In the genomic region with DNA sequence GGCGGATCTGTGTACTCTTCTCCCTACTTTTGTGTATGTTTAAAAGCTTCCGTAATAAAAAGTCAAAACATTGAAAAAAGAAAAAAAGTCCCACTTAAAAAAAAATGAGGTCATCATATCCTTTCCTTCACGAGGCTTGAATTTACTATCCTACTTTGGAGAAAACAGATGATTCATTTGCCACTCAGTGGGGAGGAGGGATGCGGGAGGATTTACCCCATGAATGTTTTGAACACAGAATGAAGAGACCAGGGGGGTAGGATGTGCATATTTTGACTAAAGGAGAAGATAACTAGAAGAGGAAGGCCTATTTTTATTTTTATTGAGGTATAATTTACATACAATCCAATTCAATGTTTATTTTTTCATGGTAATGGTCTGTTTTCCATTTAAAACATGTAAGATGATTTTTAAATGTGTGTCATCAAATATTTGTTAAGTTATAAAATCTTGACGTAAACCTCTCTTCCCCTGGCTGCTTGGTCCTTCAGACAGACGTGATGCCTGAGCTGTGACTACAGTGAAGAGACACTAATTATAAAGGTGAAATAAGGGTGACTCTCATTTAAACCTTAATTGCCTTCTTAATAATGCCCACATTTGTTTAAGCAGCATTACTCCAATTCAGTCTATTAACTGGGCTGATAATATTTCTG, we compare ENCODE assay signal across 11 cellular contexts.
DNase-seq lines count a peak whose midpoint lies in the region; ATAC-seq and TF ChIP-seq lines count a peak whose summit lies in the region.
"Had no signal": no experiment of that assay in that cellular context is flagged by ENCODE, and none has a peak within 500 bp of the region (broad histone marks: within the 10 kb centered on the region; RNA-seq: fewer than 3 reads in every experiment).

No MANE protein-coding gene starts in this region.

- H3K9me2 ChIP-seq in GM23248 (ENCODE audit: insufficient read depth) (no peaks in the 10 kb centered on the region), PC-3 (replicated peaks; ENCODE audit: low read length) (no peaks in the 10 kb centered on the region)

- H2AFZ ChIP-seq in GM23248 (peak overlapping the region; percentile 74), PC-3 (ENCODE audit: low read length) (peak overlapping the region; percentile 13; the same call in 1 of the 2 replicates)

- peaks cover 30% of the 10 kb centered on the region for H3K4me1 ChIP-seq in GM23248 (ENCODE audit: insufficient read depth)
- H3K4me1 ChIP-seq in PC-3 (ENCODE audit: insufficient read depth, low read length), result peaks cover 30% of the 10 kb centered on the region
- H3K4me1 ChIP-seq: foreskin keratinocyte had no signal

- WGBS in GM23248 (ENCODE audit: low coverage in 1 of 2, low lambda C conversion rate in 2 of 2, missing lambda C conversion rate in 2 of 2), 2 experiments, result 2 to 3% methylated on average over 6 of the region's 6 CpGs

- no TSS peak for BruUV-seq in PC-3 (replicated peaks; lab: Mats Ljungman, UMichigan)

- peaks cover 31% of the 10 kb centered on the region for H3F3A ChIP-seq in GM23248 (ENCODE audit: insufficient read depth)
- H3F3A ChIP-seq in PC-3 (ENCODE audit: low read length, unreplicated experiment), result no peaks in the 10 kb centered on the region

- in situ Hi-C loops in GM23248 (cut with MboI), result no loop called here

- H3K79me2 ChIP-seq in GM23248 (ENCODE audit: insufficient read depth), result no peaks in the 10 kb centered on the region
- no peaks in the 10 kb centered on the region for H3K79me2 ChIP-seq in PC-3 (ENCODE audit: low read length)

- H3K4me3 Mint-ChIP-seq in activated CD4-positive, alpha-beta memory T cell treated with anti-CD3 and anti-CD28 coated beads, Interleukin-2, amount 10 ng/mL, durations not matched to agents 7 days and 5 days, result no peak overlapping the region

- H3K4me1 Mint-ChIP-seq in activated CD4-positive, alpha-beta memory T cell treated with anti-CD3 and anti-CD28 coated beads, Interleukin-2, amount 10 ng/mL, durations not matched to agents 7 days and 5 days, result no peaks in the 10 kb centered on the region

- H3K36me3 ChIP-seq in GM23248 (ENCODE audit: low read depth) (no peaks in the 10 kb centered on the region), PC-3 (ENCODE audit: low read depth, low read length) (no peaks in the 10 kb centered on the region)

- CTCF ChIA-PET in PC-3 (lab: Charles Lee), result no interaction called here
- CTCF ChIA-PET in activated CD4-positive, alpha-beta memory T cell treated with anti-CD3 and anti-CD28 coated beads, Interleukin-2, amount 10 ng/mL, durations not matched to agents 7 days and 5 days (lab: Charles Lee), result no interaction called here

- H3K27ac Mint-ChIP-seq in activated CD4-positive, alpha-beta memory T cell treated with anti-CD3 and anti-CD28 coated beads, Interleukin-2, amount 10 ng/mL, durations not matched to agents 7 days and 5 days, result no peak overlapping the region

- H3K27me3 Mint-ChIP-seq in activated CD4-positive, alpha-beta memory T cell treated with anti-CD3 and anti-CD28 coated beads, Interleukin-2, amount 10 ng/mL, durations not matched to agents 7 days and 5 days, result peaks cover 2% of the 10 kb centered on the region

- intact Hi-C loops in PC-3 (cut with micrococcal nuclease), result loop anchor here (1.0 to 5.0 kb wide), 4 partner anchors 45 to 135 kb away; a partner anchor contains a TSS

- ATAC-seq in PC-3 (peak; percentile 76), GM19452 (IDR thresholded peaks at IDR 0.05; ENCODE audit: unreplicated experiment) (no peak), HG02981 (IDR thresholded peaks at IDR 0.05; ENCODE audit: unreplicated experiment) (no peak)
- ATAC-seq: foreskin keratinocyte had no signal

- no peaks in the 10 kb centered on the region for H3K9me3 Mint-ChIP-seq in activated CD4-positive, alpha-beta memory T cell treated with anti-CD3 and anti-CD28 coated beads, Interleukin-2, amount 10 ng/mL, durations not matched to agents 7 days and 5 days

- H3K4me3 ChIP-seq in GM23248 (peak overlapping the region; percentile 48), PC-3 (ENCODE audit: low read length) (peak overlapping the region; percentile 31; the same call in 1 of the 2 replicates)

- H3K9me3 ChIP-seq in GM23248 (ENCODE audit: low read depth) (no peaks in the 10 kb centered on the region), PC-3 (ENCODE audit: low read length) (no peaks in the 10 kb centered on the region)

- no peaks in the 10 kb centered on the region for H4K20me1 ChIP-seq in GM23248 (ENCODE audit: insufficient read depth)
- no peaks in the 10 kb centered on the region for H4K20me1 ChIP-seq in PC-3 (ENCODE audit: low read length)

- POLR2A ChIA-PET in PC-3 (lab: Charles Lee; ENCODE audit: unreplicated experiment), result no interaction called here
- POLR2A ChIA-PET in activated CD4-positive, alpha-beta memory T cell treated with anti-CD3 and anti-CD28 coated beads, Interleukin-2, amount 10 ng/mL, durations not matched to agents 7 days and 5 days (lab: Charles Lee), result no interaction called here

- no peak for TF ChIP-seq CTCF in PC-3 (conservative IDR thresholded peaks at IDR 0.05; ENCODE audit: low read depth, low read length)

- H3K9ac ChIP-seq in GM23248, result peak overlapping the region; percentile 55
- peak overlapping the region; percentile 16 for H3K9ac ChIP-seq in PC-3 (ENCODE audit: low read length)

- no peaks in the 10 kb centered on the region for H3K36me3 Mint-ChIP-seq in activated CD4-positive, alpha-beta memory T cell treated with anti-CD3 and anti-CD28 coated beads, Interleukin-2, amount 10 ng/mL, durations not matched to agents 7 days and 5 days (ENCODE audit: low read depth)

- H3K27ac ChIP-seq in GM23248 (peak overlapping the region; percentile 48), PC-3 (ENCODE audit: low read length) (peak overlapping the region; percentile 41)
- H3K27ac ChIP-seq: foreskin keratinocyte had no signal

- H3K27me3 ChIP-seq in GM23248 (replicated peaks; ENCODE audit: insufficient read depth), result no peaks in the 10 kb centered on the region
- no peaks in the 10 kb centered on the region for H3K27me3 ChIP-seq in PC-3 (ENCODE audit: low read length)
- H3K27me3 ChIP-seq: foreskin keratinocyte had no signal

- peak; percentile 82 for DNase-seq in GM23248
- peak; percentile 73 for DNase-seq in PC-3
- DNase-seq in fibroblast of gingiva (ENCODE audit: low read depth), result peak; percentile 62
- DNase-seq in renal cortical epithelial cell (ENCODE audit: low read depth), result peak; percentile 77
- no peak for DNase-seq in activated CD4-positive, alpha-beta memory T cell treated with anti-CD3 and anti-CD28 coated beads, Interleukin-2, amount 10 ng/mL, durations not matched to agents 7 days and 5 days
- no peak for DNase-seq in germinal center (ENCODE audit: low spot score)
- DNase-seq: anterior cingulate cortex, foreskin keratinocyte, NCI-H526 had no signal

- H3K4me2 ChIP-seq in GM23248 (ENCODE audit: unreplicated experiment) (peak overlapping the region; percentile 61), PC-3 (ENCODE audit: low read length) (peak overlapping the region; percentile 52)

Comparison
In these comparisons a context has a peak if more than half of its experiments do, and no peak if none do; other contexts are left out.
1. DNase-seq: peak in GM23248 (single experiment), PC-3 (single experiment), fibroblast of gingiva (single experiment) and renal cortical epithelial cell (single experiment); none in activated CD4-positive, alpha-beta memory T cell treated with anti-CD3 and anti-CD28 coated beads, Interleukin-2, amount 10 ng/mL, durations not matched to agents 7 days and 5 days (single experiment) and germinal center (single experiment).